1 cellular context compared by ENCODE assay signal in the genomic region with DNA sequence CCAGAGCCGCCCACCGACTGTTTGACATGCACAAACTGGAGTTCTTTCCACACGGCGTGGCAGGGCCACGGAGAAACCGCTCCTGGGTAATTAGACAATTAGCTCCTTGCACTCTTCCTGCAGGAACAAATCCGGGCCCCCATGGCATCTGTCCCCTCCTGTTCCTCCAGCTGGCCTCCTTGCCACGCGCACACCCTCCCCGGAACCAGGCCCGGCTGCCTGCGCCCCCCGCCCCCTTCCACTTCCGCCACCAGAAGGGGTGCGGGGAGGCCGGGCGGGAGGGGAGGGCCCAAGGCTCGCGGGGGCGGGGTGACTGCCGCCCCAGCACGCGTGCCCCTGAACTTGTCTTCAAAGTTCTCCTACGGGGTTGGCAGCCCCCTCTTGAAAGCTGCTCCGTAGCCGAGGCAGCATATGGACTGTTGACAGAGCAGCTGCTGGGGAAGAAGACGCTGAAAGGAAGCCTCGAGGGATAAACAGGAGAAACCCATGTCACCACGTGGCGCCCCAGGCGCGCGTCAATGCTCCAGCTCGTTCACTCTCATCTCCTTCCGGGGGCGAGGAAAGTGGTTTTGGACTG.
TF ChIP-seq lines count a peak whose summit lies in the region.

No MANE protein-coding gene starts in this region.

TF ChIP-seq in H1, 55 proteins besides CTCF, POLR2A, EP300 and RAD21:
- TF ChIP-seq, protein P1, sequence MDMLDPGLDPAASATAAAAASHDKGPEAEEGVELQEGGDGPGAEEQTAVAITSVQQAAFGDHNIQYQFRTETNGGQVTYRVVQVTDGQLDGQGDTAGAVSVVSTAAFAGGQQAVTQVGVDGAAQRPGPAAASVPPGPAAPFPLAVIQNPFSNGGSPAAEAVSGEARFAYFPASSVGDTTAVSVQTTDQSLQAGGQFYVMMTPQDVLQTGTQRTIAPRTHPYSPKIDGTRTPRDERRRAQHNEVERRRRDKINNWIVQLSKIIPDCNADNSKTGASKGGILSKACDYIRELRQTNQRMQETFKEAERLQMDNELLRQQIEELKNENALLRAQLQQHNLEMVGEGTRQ (IDR thresholded peaks at IDR 0.05; ENCODE audit: low read length), result no peak
- TF ChIP-seq, protein P2, sequence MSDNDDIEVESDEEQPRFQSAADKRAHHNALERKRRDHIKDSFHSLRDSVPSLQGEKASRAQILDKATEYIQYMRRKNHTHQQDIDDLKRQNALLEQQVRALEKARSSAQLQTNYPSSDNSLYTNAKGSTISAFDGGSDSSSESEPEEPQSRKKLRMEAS (IDR thresholded peaks at IDR 0.05), result 0 out of 2 replicates have a peak, but pooled peaks have one; percentile 30
